ENCODE assay signal across 1 cellular context in genomic region chr6:14506656-14507242, GRCh38.
TF ChIP-seq lines count a peak whose summit lies in the region.

No MANE protein-coding gene starts in this region.

TF ChIP-seq in H1, 55 proteins besides CTCF, POLR2A, EP300 and RAD21:
- TF ChIP-seq POLR2AphosphoS5 (IDR thresholded peaks at IDR 0.05; ENCODE audit: low read depth, low read length) (no peak), BACH1 (IDR thresholded peaks at IDR 0.05; ENCODE audit: low read length) (no peak), SP4 (IDR thresholded peaks at IDR 0.05; ENCODE audit: low read length) (no peak), EZH2 (IDR thresholded peaks at IDR 0.05; ENCODE audit: low read depth, low read length, severe bottlenecking) (no peak), ZNF274 (IDR thresholded peaks at IDR 0.05; ENCODE audit: borderline replicate concordance, extremely low read depth, low read length) (no peak), SP1 (IDR thresholded peaks at IDR 0.05; ENCODE audit: low read depth, low read length) (no peak), SIX5 (IDR thresholded peaks at IDR 0.05; ENCODE audit: low read depth, low read length) (no peak), RNF2 (IDR thresholded peaks at IDR 0.05; ENCODE audit: borderline replicate concordance, low read depth, low read length, missing control alignments, poor library complexity, severe bottlenecking) (no peak), TAF1 (IDR thresholded peaks at IDR 0.05; ENCODE audit: low read depth, low read length) (no peak), KDM1A (IDR thresholded peaks at IDR 0.05; ENCODE audit: borderline replicate concordance, low read length) (no peak), SIRT6 (IDR thresholded peaks at IDR 0.05; ENCODE audit: low read length) (no peak), KDM5A (IDR thresholded peaks at IDR 0.05; ENCODE audit: low read length) (no peak), SUZ12 (IDR thresholded peaks at IDR 0.05; ENCODE audit: low read length) (no peak), RXRA (IDR thresholded peaks at IDR 0.05; ENCODE audit: insufficient read depth, low read depth, low read length) (no peak), NRF1 (IDR thresholded peaks at IDR 0.05; ENCODE audit: low read depth, low read length) (no peak), EGR1 (IDR thresholded peaks at IDR 0.05; ENCODE audit: borderline replicate concordance, low read depth, low read length) (no peak), CHD1 (IDR thresholded peaks at IDR 0.05; ENCODE audit: low read depth, low read length) (no peak)
